In the genomic region with DNA sequence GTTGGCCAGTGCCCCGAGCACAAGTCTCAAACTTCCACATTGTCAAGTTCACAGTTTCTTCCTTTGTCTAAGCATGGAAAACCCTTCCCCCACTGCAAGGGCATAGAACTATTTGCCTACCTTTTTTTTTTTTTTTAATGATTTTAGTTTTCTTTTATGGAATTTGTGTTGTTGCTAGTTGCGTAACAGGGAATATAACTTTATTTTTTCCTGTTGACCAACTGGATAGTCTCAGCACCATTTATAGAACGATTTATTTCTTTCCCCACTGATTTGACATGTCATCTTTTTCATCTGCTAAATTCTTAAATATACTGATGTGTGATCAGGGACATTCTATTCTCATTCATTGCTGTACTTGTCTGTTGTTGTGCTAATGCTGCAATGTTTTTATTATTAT, we compare ENCODE assay signal across 28 cellular contexts.
"Had no signal": no experiment of that assay in that cellular context is flagged by ENCODE, and none has a peak within 500 bp of the region (broad histone marks: within the 10 kb centered on the region; RNA-seq: fewer than 3 reads in every experiment).

No MANE protein-coding gene starts in this region.

- H3K27ac ChIP-seq: neural progenitor cell, ovary, parathyroid adenoma, psoas muscle, skin epidermis, spleen, suprapubic skin, testis, tibial artery, transverse colon, upper lobe of right lung, uterus had no signal

- H3K36me3 ChIP-seq: neural progenitor cell, ovary, suprapubic skin, tibial artery, transverse colon, upper lobe of right lung, uterus had no signal

- H3K9me3 ChIP-seq: ovary, psoas muscle, spleen, suprapubic skin, testis, tibial artery, transverse colon, upper lobe of right lung, uterus had no signal

- DNase-seq: natural killer cell; occipital lobe; ovary; posterior cingulate gyrus; psoas muscle; right cardiac atrium; spleen; stimulated activated CD4-positive, alpha-beta T cell treated with anti-CD3 and anti-CD28 coated beads, Interleukin-12 subunit alpha, Interleukin-12 subunit beta, amount 100 ng/mL, for 4 hours; stimulated activated CD4-positive, alpha-beta T cell treated with anti-CD3 and anti-CD28 coated beads, Interleukin-1b, Interleukin-23, amount 100 ng/mL, for 48 hours; stimulated activated CD4-positive, alpha-beta T cell treated with anti-CD3 and anti-CD28 coated beads, Interleukin-4, amount 100 ng/mL, for 1 hour; stimulated activated CD4-positive, alpha-beta T cell treated with anti-CD3 and anti-CD28 coated beads, Interleukin-4, amount 100 ng/mL, for 4 hours; stimulated activated CD8-positive, alpha-beta memory T cell treated with anti-CD3 and anti-CD28 coated beads, Interleukin-4, amount 100 ng/mL, for 48 hours; stimulated activated naive CD4-positive, alpha-beta T cell; stimulated activated naive CD8-positive, alpha-beta T cell treated with anti-CD3 and anti-CD28 coated beads, Interleukin-15, amount 100 ng/mL, for 72 hours; stimulated activated naive CD8-positive, alpha-beta T cell treated with anti-CD3 and anti-CD28 coated beads, Interleukin-15, Interleukin-2, amounts not matched to agents 100 U/mL and 50 U/mL, for 24 hours; substantia nigra; testis; tibial artery; transverse colon; upper lobe of right lung; uterus had no signal

- H3K4me1 ChIP-seq: parathyroid adenoma, suprapubic skin, transverse colon, upper lobe of right lung, uterus had no signal

- H3K4me2 ChIP-seq: neural progenitor cell, smooth muscle cell had no signal

- H3K9ac ChIP-seq: neural progenitor cell, parathyroid adenoma had no signal

- H3K4me3 ChIP-seq: neural progenitor cell, ovary, psoas muscle, skin epidermis, smooth muscle cell, spleen, suprapubic skin, testis, tibial artery, transverse colon, upper lobe of right lung, uterus had no signal

- ATAC-seq: natural killer cell; psoas muscle; right cardiac atrium; sciatic nerve; stimulated activated memory B cell treated with anti-CD40 and anti-IgM and Interleukin-4, amounts not matched to agents 10 μg/mL and 1 μg/mL and 100 μg/mL, for 72 hours; stimulated activated naive CD8-positive, alpha-beta T cell treated with anti-CD3 and anti-CD28 coated beads, Interleukin-15, amount 100 ng/mL, for 72 hours; stimulated activated naive CD8-positive, alpha-beta T cell treated with anti-CD3 and anti-CD28 coated beads, Interleukin-15, Interleukin-2, amounts not matched to agents 100 U/mL and 50 U/mL, for 24 hours; upper lobe of right lung had no signal

- H2AFZ ChIP-seq: neural progenitor cell, parathyroid adenoma had no signal

- H3K27me3 ChIP-seq: neural progenitor cell, ovary, spleen, suprapubic skin, testis, tibial artery, transverse colon, upper lobe of right lung, uterus had no signal

- H3K79me2 ChIP-seq: parathyroid adenoma had no signal
